20 cellular contexts compared by ENCODE assay signal in the genomic region with DNA sequence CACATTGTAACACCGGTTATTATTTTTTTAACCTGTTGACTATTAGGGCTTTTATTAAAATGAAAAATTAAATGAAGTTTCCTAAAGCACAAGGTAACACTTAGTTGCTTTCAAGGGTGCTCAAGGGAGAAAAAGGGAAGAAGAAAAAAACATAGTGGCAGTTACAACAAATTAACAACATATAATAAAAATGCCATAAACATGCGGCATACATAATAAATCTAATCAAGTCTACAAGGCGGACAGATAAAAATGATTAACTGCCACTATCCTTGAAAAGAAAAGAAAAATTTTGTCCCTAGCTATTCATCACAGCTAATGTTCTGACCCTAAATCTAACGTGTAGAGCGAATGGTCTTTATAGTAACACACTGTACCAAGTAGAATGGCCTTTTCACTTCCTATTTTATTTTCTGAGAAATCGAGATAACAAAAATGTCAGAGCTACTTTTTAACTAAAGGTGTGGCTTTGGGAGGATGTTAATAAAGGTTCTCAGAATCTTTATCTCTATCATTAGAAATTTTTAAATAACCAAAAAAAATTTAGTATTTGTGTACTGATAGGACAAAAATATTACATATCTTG.
DNase-seq lines count a peak whose midpoint lies in the region; ATAC-seq and TF ChIP-seq lines count a peak whose summit lies in the region.
"Had no signal": no experiment of that assay in that cellular context is flagged by ENCODE, and none has a peak within 500 bp of the region (broad histone marks: within the 10 kb centered on the region; RNA-seq: fewer than 3 reads in every experiment).

No MANE protein-coding gene starts in this region.

- peaks cover 84% of the 10 kb centered on the region for H3K4me1 Mint-ChIP-seq in activated naive CD8-positive, alpha-beta T cell treated with anti-CD3 and anti-CD28 coated beads for 36 hours

- H3K9me3 ChIP-seq in neutrophil = no peaks in the 10 kb centered on the region
- H3K9me3 ChIP-seq: heart left ventricle, SJSA1 had no signal

- H3K36me3 ChIP-seq in neutrophil = no peaks in the 10 kb centered on the region
- H3K36me3 ChIP-seq: heart left ventricle, SJSA1 had no signal

- peak; percentile 47 for DNase-seq in NOMO-1 treated with DMSO at 0.1 percent for 48 hours (lab: John Stamatoyannopoulos, UW; ENCODE audit: unreplicated experiment)
- no peak for DNase-seq in NOMO-1 treated with dmso at 0.1 percent for 144 hours (lab: John Stamatoyannopoulos, UW; ENCODE audit: unreplicated experiment)
- DNase-seq in MV-4-11 (lab: John Stamatoyannopoulos, UW) = peak; percentile 36
- no peak for DNase-seq in activated naive CD8-positive, alpha-beta T cell treated with anti-CD3 and anti-CD28 coated beads for 36 hours
- DNase-seq in T1000 (lab: John Stamatoyannopoulos, UW) = no peak
- DNase-seq: 8988T; CD4-positive, alpha-beta memory T cell; effector CD4-positive, alpha-beta T cell; heart left ventricle; islet precursor cell; KG1; NCI-H1436 treated with DMSO at 0.1 percent for 48 hours; NCI-H446; stimulated activated CD4-positive, alpha-beta T cell treated with anti-CD3 and anti-CD28 coated beads, Interleukin-4, amount 100 ng/mL, for 4 hours; trophoblast cell had no signal

- no peaks in the 10 kb centered on the region for H3K27me3 ChIP-seq in neutrophil
- H3K27me3 ChIP-seq: heart left ventricle, SJSA1 had no signal

- H3K27me3 Mint-ChIP-seq in activated naive CD8-positive, alpha-beta T cell treated with anti-CD3 and anti-CD28 coated beads for 36 hours = no peaks in the 10 kb centered on the region
- H3K27me3 Mint-ChIP-seq: CD4-positive, alpha-beta memory T cell had no signal

- peak overlapping the region; percentile 48 for H3K4me3 Mint-ChIP-seq in activated naive CD8-positive, alpha-beta T cell treated with anti-CD3 and anti-CD28 coated beads for 36 hours

- H3K27ac Mint-ChIP-seq in activated naive CD8-positive, alpha-beta T cell treated with anti-CD3 and anti-CD28 coated beads for 36 hours = peak overlapping the region; percentile 98

- ATAC-seq in GM18502 (IDR thresholded peaks at IDR 0.05; ENCODE audit: poor library complexity, unreplicated experiment) (no peak), GM18858 (IDR thresholded peaks at IDR 0.05; ENCODE audit: unreplicated experiment) (no peak)
- ATAC-seq: activated naive CD4-positive, alpha-beta T cell treated with anti-CD3 and anti-CD28 coated beads, Interleukin-2, amount 50 U/mL, for 72 hours; heart left ventricle had no signal

- peaks cover 48 to 64% of the 10 kb centered on the region in 2 experiments for H3K4me1 ChIP-seq in neutrophil (ENCODE audit: control insufficient read depth in 1 of 2, insufficient read depth in 1 of 2, low read depth in 1 of 2, low read length in 1 of 2)

- H3K9me3 Mint-ChIP-seq in activated naive CD8-positive, alpha-beta T cell treated with anti-CD3 and anti-CD28 coated beads for 36 hours = no peaks in the 10 kb centered on the region
- H3K9me3 Mint-ChIP-seq: activated naive CD4-positive, alpha-beta T cell treated with anti-CD3 and anti-CD28 coated beads, Interleukin-2, amount 50 U/mL, for 72 hours; CD4-positive, alpha-beta memory T cell had no signal

- TF ChIP-seq CTCF in neutrophil (IDR thresholded peaks at IDR 0.05) = no peak

- peaks cover 28% of the 10 kb centered on the region for H3K36me3 Mint-ChIP-seq in activated naive CD8-positive, alpha-beta T cell treated with anti-CD3 and anti-CD28 coated beads for 36 hours
- H3K36me3 Mint-ChIP-seq: activated naive CD4-positive, alpha-beta T cell treated with anti-CD3 and anti-CD28 coated beads, Interleukin-2, amount 50 U/mL, for 72 hours had no signal

- peak overlapping the region; percentile 41 for H3K27ac ChIP-seq in neutrophil
- H3K27ac ChIP-seq: SJSA1 had no signal

- no peak overlapping the region for H3K4me3 ChIP-seq in neutrophil (ENCODE audit: low read depth in 1 of 2, low read length in 1 of 2)
- H3K4me3 ChIP-seq: heart left ventricle, SJSA1 had no signal

Comparison
In these comparisons a context has a peak if more than half of its experiments do, and no peak if none do; other contexts are left out.
1. DNase-seq: peak in NOMO-1 treated with DMSO at 0.1 percent for 48 hours (single experiment) and MV-4-11 (single experiment); none in NOMO-1 treated with dmso at 0.1 percent for 144 hours (single experiment), activated naive CD8-positive, alpha-beta T cell treated with anti-CD3 and anti-CD28 coated beads for 36 hours (single experiment) and T1000 (single experiment).